Comparison of ENCODE assay signal across 22 cellular contexts in the genomic region with DNA sequence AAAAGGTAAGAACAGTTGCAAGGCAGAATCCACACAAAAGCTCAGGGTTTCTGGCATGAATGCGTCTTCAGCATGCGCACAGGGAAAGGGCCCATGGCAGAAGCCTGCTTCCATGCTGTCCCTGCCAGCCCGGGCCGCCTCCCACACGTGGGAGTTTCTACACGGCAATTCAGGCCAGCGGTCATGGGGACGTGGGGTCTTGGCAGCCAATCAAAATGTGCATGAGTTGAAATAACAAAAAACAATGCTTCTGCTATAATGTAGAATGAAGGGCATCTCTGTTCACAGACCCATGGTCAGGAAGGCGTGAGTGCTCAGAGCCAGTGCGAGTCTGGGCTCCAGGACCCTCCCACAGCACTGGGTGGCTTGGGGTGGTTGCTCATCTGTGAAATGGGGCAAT. TPM values are rescaled to one million over a fixed set of nuclear protein-coding genes. Genes with fewer than 3 reads are reported as not detected.
DNase-seq lines count a peak whose midpoint lies in the region; TF ChIP-seq lines count a peak whose summit lies in the region.
"Had no signal": no experiment of that assay in that cellular context is flagged by ENCODE, and none has a peak within 500 bp of the region (broad histone marks: within the 10 kb centered on the region; RNA-seq: fewer than 3 reads in every experiment).

No MANE protein-coding gene starts in this region.

- WGBS in lower leg skin, 2 donors, result 84 to 85% methylated on average over 10 of the region's 10 CpGs
- no CpG with 5 or more reads among the region's 10 CpGs for whole genome bisulfite sequencing in neuronal stem cell (ENCODE audit: extremely low coverage in 2 of 2, insufficient read length in 2 of 2, insufficient replicate concordance in 1 of 2), 2 donors

- H3K4me2 ChIP-seq in neuronal stem cell (ENCODE audit: insufficient read depth, low read length, poor library complexity, severe bottlenecking), result no peak overlapping the region

- H3K36me3 Mint-ChIP-seq in endothelial cell (ENCODE audit: low read depth, unreplicated experiment), result peaks cover 56% of the 10 kb centered on the region
- H3K36me3 Mint-ChIP-seq: activated naive CD4-positive, alpha-beta T cell treated with anti-CD3 and anti-CD28 coated beads, Interleukin-2, amount 50 U/mL, for 24 hours had no signal

- intact Hi-C loops in lower leg skin (cut with DNase I; ENCODE audit: low total_unique reads), result no loop called here

- peak overlapping the region; percentile 71 for H3K4me3 Mint-ChIP-seq in endothelial cell (ENCODE audit: unreplicated experiment)
- H3K4me3 Mint-ChIP-seq: activated naive CD4-positive, alpha-beta T cell treated with anti-CD3 and anti-CD28 coated beads, Interleukin-2, amount 50 U/mL, for 24 hours had no signal

- no peak overlapping the region for H4K8ac ChIP-seq in neuronal stem cell (ENCODE audit: low read depth, low read length)

- DNase-seq in RWPE1 (ENCODE audit: low spot score) (no peak), endothelial cell (ENCODE audit: low spot score) (no peak), middle frontal gyrus (ENCODE audit: extremely low spot score, low spot score) (peak; percentile 67), substantia nigra (lab: John Stamatoyannopoulos, UW) (peak in 48 of 49 donors; percentile 22 to 88 (median 72)), lower leg skin (ENCODE audit: low spot score in 2 of 2) (no peak), neuronal stem cell (ENCODE audit: low spot score) (no peak), GM20000 (ENCODE audit: low spot score) (no peak)
- DNase-seq in activated CD4-positive, alpha-beta T cell treated with anti-CD3 and anti-CD28 coated beads for 48 hours, result no peak
- DNase-seq: ACHN, cerebellar nuclear complex, GOT3, heart right ventricle, left ventricle myocardium superior, NCI-H1930, NCI-H2227 treated with DMSO at 0.1 percent for 48 hours, stomach, SW 1271, upper lobe of right lung had no signal

- TF ChIP-seq POLR2A in lower leg skin (IDR thresholded peaks at IDR 0.05), result no peak

- no peak overlapping the region for H3K4me3 ChIP-seq in lower leg skin (ENCODE audit: low read depth, poor library complexity, severe bottlenecking)
- H3K4me3 ChIP-seq in neuronal stem cell (ENCODE audit: low read length in 2 of 2), result no peak overlapping the region
- H3K4me3 ChIP-seq: heart right ventricle, right atrium auricular region, stomach, upper lobe of right lung had no signal

- H2AFZ ChIP-seq in neuronal stem cell (ENCODE audit: low read length), result no peak overlapping the region

- TF ChIP-seq CTCF in RWPE1 (conservative IDR thresholded peaks at IDR 0.05; ENCODE audit: low read depth), result no peak
- no peak for TF ChIP-seq CTCF in endothelial cell (IDR thresholded peaks at IDR 0.05; ENCODE audit: unreplicated experiment)
- no peak for TF ChIP-seq CTCF in lower leg skin (IDR thresholded peaks at IDR 0.05)
- TF ChIP-seq CTCF in GM20000 (IDR thresholded peaks at IDR 0.05; ENCODE audit: extremely low read depth, missing control alignments), result no peak

- H3K9ac ChIP-seq in neuronal stem cell (ENCODE audit: low read depth, low read length, poor library complexity), result no peak overlapping the region

- peaks cover 27% of the 10 kb centered on the region for H3K27me3 Mint-ChIP-seq in endothelial cell (ENCODE audit: unreplicated experiment)
- H3K27me3 Mint-ChIP-seq: activated naive CD4-positive, alpha-beta T cell treated with anti-CD3 and anti-CD28 coated beads, Interleukin-2, amount 50 U/mL, for 24 hours had no signal

- H2BK5ac ChIP-seq in neuronal stem cell (ENCODE audit: low read length), result no peak overlapping the region

- H2BK120ac ChIP-seq in neuronal stem cell (ENCODE audit: low read depth, low read length), result no peak overlapping the region

- H3K27ac ChIP-seq in RWPE1, result peak overlapping the region; percentile 11; the same call in 1 of the 2 replicates
- peak overlapping the region; percentile 92 for H3K27ac ChIP-seq in substantia nigra (ENCODE audit: low read depth, low read length, poor library complexity, severe bottlenecking)
- H3K27ac ChIP-seq in neuronal stem cell (replicated peaks; ENCODE audit: low read length), result no peak overlapping the region
- H3K27ac ChIP-seq: heart right ventricle, right atrium auricular region, stomach, upper lobe of right lung had no signal

- H2BK15ac ChIP-seq in neuronal stem cell (ENCODE audit: low read length), result no peak overlapping the region

- no peaks in the 10 kb centered on the region for H3K4me1 Mint-ChIP-seq in endothelial cell (ENCODE audit: unreplicated experiment)

- no peak overlapping the region for H3K4ac ChIP-seq in neuronal stem cell (ENCODE audit: low read length)

- H3K36me3 ChIP-seq in neuronal stem cell (replicated peaks in 1 of 2; ENCODE audit: control insufficient read depth in 2 of 2, insufficient read depth in 2 of 2, low read length in 2 of 2), result peaks cover 50 to 94% of the 10 kb centered on the region in 2 donors

- H3K14ac ChIP-seq in neuronal stem cell (ENCODE audit: low read length), result no peak overlapping the region

- H3K18ac ChIP-seq in neuronal stem cell (ENCODE audit: low read length), result no peak overlapping the region

- no peak overlapping the region for H2BK12ac ChIP-seq in neuronal stem cell (ENCODE audit: low read length)

- CTCF ChIA-PET in RWPE1 (lab: Yijun Ruan, JAX), result no interaction called here

- H3K27me3 ChIP-seq in neuronal stem cell (ENCODE audit: control insufficient read depth in 3 of 3, insufficient read depth in 3 of 3, low read depth in 1 of 3, low read length in 3 of 3), result no peaks in the 10 kb centered on the region
- H3K27me3 ChIP-seq: heart right ventricle, right atrium auricular region, stomach, upper lobe of right lung had no signal

- no peaks in the 10 kb centered on the region for H3K9me3 Mint-ChIP-seq in endothelial cell (ENCODE audit: unreplicated experiment)
- H3K9me3 Mint-ChIP-seq: activated naive CD4-positive, alpha-beta T cell treated with anti-CD3 and anti-CD28 coated beads, Interleukin-2, amount 50 U/mL, for 24 hours had no signal

- H3K9me3 ChIP-seq in neuronal stem cell (replicated peaks in 1 of 2; ENCODE audit: control insufficient read depth in 2 of 2, insufficient read depth in 1 of 2, low read depth in 1 of 2, low read length in 2 of 2), result no peaks in the 10 kb centered on the region
- H3K9me3 ChIP-seq: heart right ventricle, right atrium auricular region, stomach, upper lobe of right lung had no signal

- POLR2A ChIA-PET in RWPE1 (lab: Yijun Ruan, JAX; ENCODE audit: low non-redundant PET), result no interaction called here

- H3K79me1 ChIP-seq in neuronal stem cell (ENCODE audit: low read depth, low read length), result no peaks in the 10 kb centered on the region

- no peak overlapping the region for H3K27ac Mint-ChIP-seq in endothelial cell (ENCODE audit: unreplicated experiment)
- H3K27ac Mint-ChIP-seq: activated naive CD4-positive, alpha-beta T cell treated with anti-CD3 and anti-CD28 coated beads, Interleukin-2, amount 50 U/mL, for 24 hours had no signal

- H4K91ac ChIP-seq in neuronal stem cell (ENCODE audit: low read depth, low read length, poor library complexity), result no peak overlapping the region

- H3K4me1 ChIP-seq in neuronal stem cell (ENCODE audit: control insufficient read depth in 2 of 2, insufficient read depth in 1 of 2, low read depth in 1 of 2, low read length in 2 of 2), result peaks cover 0 to 3% of the 10 kb centered on the region in 2 donors
- H3K4me1 ChIP-seq: upper lobe of right lung had no signal

- H2AK5ac ChIP-seq in neuronal stem cell (ENCODE audit: low read depth, low read length), result no peak overlapping the region

- H3K23ac ChIP-seq in neuronal stem cell (ENCODE audit: low read depth, low read length, poor library complexity), result no peak overlapping the region

RNA-seq across cellular contexts. Expression of a gene that starts 28.6 kb away (rescaled TPM):
- not detected for total RNA-seq in endothelial cell (ENCODE audit: unreplicated experiment)
- 10 to 100 TPM; 21.5 to 29.1 (median 24.1) TPM for total RNA-seq in lower leg skin
- 0.46 TPM for polyA plus RNA-seq in neuronal stem cell (2013, experiment 1 of 2)
- 0.28 TPM for polyA plus RNA-seq in neuronal stem cell (2013, experiment 2 of 2)
- total RNA-seq: left ventricle myocardium superior, LHCN-M2 had no signal
- polyA plus RNA-seq: fibroblast of lung had no signal

Comparison
In these comparisons a context has a peak if more than half of its experiments do, and no peak if none do; other contexts are left out.
1. DNase-seq: peak in middle frontal gyrus (single experiment) and substantia nigra (48 of 49); none in RWPE1 (single experiment), endothelial cell (single experiment), activated CD4-positive, alpha-beta T cell treated with anti-CD3 and anti-CD28 coated beads for 48 hours (single experiment), lower leg skin (0 of 2), neuronal stem cell (single experiment) and GM20000 (single experiment).
2. RNA of a gene that starts 28.6 kb away (total RNA-seq): 21.5 to 29.1 TPM in lower leg skin; not detected in endothelial cell (single experiment); every median in the first group is over 10 times any median in the second.